ENCODE assay signal across 8 cellular contexts in genomic region chr12:11827096-11827841, GRCh38.
DNase-seq lines count a peak whose midpoint lies in the region; ATAC-seq, FAIRE-seq and TF ChIP-seq lines count a peak whose summit lies in the region.
"Had no signal": no experiment of that assay in that cellular context is flagged by ENCODE, and none has a peak within 500 bp of the region (broad histone marks: within the 10 kb centered on the region; RNA-seq: fewer than 3 reads in every experiment).

No MANE protein-coding gene starts in this region.

- 36 to 39% methylated on average over 16 of the region's 16 CpGs for WGBS in body of pancreas, 2 donors
- WGBS in small intestine, 3 donors, result 72 to 88% (median 81%) methylated on average over 16 of the region's 16 CpGs

- FAIRE-seq in small intestine (lab: Jason Lieb, UNC), result no peak

- H3K27ac Mint-ChIP-seq in HFFc6, result peak overlapping the region; percentile 71
- peak overlapping the region; percentile 71 for H3K27ac Mint-ChIP-seq in stimulated activated effector memory CD8-positive, alpha-beta T cell treated with anti-CD3 and anti-CD28 coated beads, Interleukin-12 subunit alpha, Interleukin-12 subunit beta, amount 100 ng/mL, for 72 hours
- no peak overlapping the region for H3K27ac Mint-ChIP-seq in immature natural killer cell
- H3K27ac Mint-ChIP-seq: activated naive CD4-positive, alpha-beta T cell treated with anti-CD3 and anti-CD28 coated beads, Interleukin-2, amount 10 ng/mL, durations not matched to agents 7 days and 5 days had no signal

- no peak for TF ChIP-seq POLR2A in body of pancreas (IDR thresholded peaks at IDR 0.05)

- peaks cover 18% of the 10 kb centered on the region for H3K4me1 Mint-ChIP-seq in HFFc6 (ENCODE audit: low read depth)
- H3K4me1 Mint-ChIP-seq in stimulated activated effector memory CD8-positive, alpha-beta T cell treated with anti-CD3 and anti-CD28 coated beads, Interleukin-12 subunit alpha, Interleukin-12 subunit beta, amount 100 ng/mL, for 72 hours, result peaks cover 39% of the 10 kb centered on the region
- peaks cover 6 to 14% of the 10 kb centered on the region in 2 donors for H3K4me1 Mint-ChIP-seq in immature natural killer cell

- H3K36me3 Mint-ChIP-seq in HFFc6 (ENCODE audit: low read depth) (peaks cover 2% of the 10 kb centered on the region), immature natural killer cell (peaks cover 5 to 19% (median 6%) of the 10 kb centered on the region in 3 donors)
- H3K36me3 Mint-ChIP-seq in stimulated activated effector memory CD8-positive, alpha-beta T cell treated with anti-CD3 and anti-CD28 coated beads, Interleukin-12 subunit alpha, Interleukin-12 subunit beta, amount 100 ng/mL, for 72 hours, result peaks cover 16% of the 10 kb centered on the region

- ATAC-seq in body of pancreas, result peak; percentile 62
- ATAC-seq in stimulated activated effector memory CD8-positive, alpha-beta T cell treated with anti-CD3 and anti-CD28 coated beads, Interleukin-12 subunit alpha, Interleukin-12 subunit beta, amount 100 ng/mL, for 72 hours, result no peak

- H3K9me3 Mint-ChIP-seq in HFFc6, result no peaks in the 10 kb centered on the region
- no peaks in the 10 kb centered on the region for H3K9me3 Mint-ChIP-seq in stimulated activated effector memory CD8-positive, alpha-beta T cell treated with anti-CD3 and anti-CD28 coated beads, Interleukin-12 subunit alpha, Interleukin-12 subunit beta, amount 100 ng/mL, for 72 hours
- no peaks in the 10 kb centered on the region for H3K9me3 Mint-ChIP-seq in immature natural killer cell
- H3K9me3 Mint-ChIP-seq: activated naive CD4-positive, alpha-beta T cell treated with anti-CD3 and anti-CD28 coated beads, Interleukin-2, amount 10 ng/mL, durations not matched to agents 7 days and 5 days had no signal

- no peaks in the 10 kb centered on the region for H3K27me3 ChIP-seq in body of pancreas
- no peaks in the 10 kb centered on the region for H3K27me3 ChIP-seq in layer of hippocampus (ENCODE audit: control insufficient read depth, insufficient read depth, low read length)
- H3K27me3 ChIP-seq in small intestine (ENCODE audit: control insufficient read depth in 2 of 2, insufficient read depth in 2 of 2, low read length in 2 of 2), result no peaks in the 10 kb centered on the region

- intact Hi-C loops in body of pancreas (cut with DNase I), result no loop called here

- DNase-seq in HFFc6 (peak; percentile 30), body of pancreas (peak; percentile 43 to 71 (median 58)), small intestine (no peak), NCI-H1930 (lab: John Stamatoyannopoulos, UW) (no peak), immature natural killer cell (no peak)
- DNase-seq in stimulated activated effector memory CD8-positive, alpha-beta T cell treated with anti-CD3 and anti-CD28 coated beads, Interleukin-12 subunit alpha, Interleukin-12 subunit beta, amount 100 ng/mL, for 72 hours (ENCODE audit: low spot score in 2 of 2), result no peak
- DNase-seq: activated naive CD4-positive, alpha-beta T cell treated with anti-CD3 and anti-CD28 coated beads, Interleukin-2, amount 10 ng/mL, durations not matched to agents 7 days and 5 days had no signal

- peaks cover 32% of the 10 kb centered on the region for H3K4me1 ChIP-seq in body of pancreas
- H3K4me1 ChIP-seq in small intestine (ENCODE audit: control insufficient read depth in 2 of 2, insufficient read depth in 1 of 2, low read depth in 1 of 2, low read length in 1 of 2), result peaks cover 0 to 13% of the 10 kb centered on the region in 2 donors

- H3K27ac ChIP-seq in body of pancreas (peak overlapping the region in 3 of 4 donors; percentile 29 to 68 (median 56)), layer of hippocampus (ENCODE audit: low read depth, low read length) (peak overlapping the region; percentile 12), small intestine (ENCODE audit: low read depth in 1 of 2, low read length in 1 of 2) (peak overlapping the region in 1 of 2 donors; percentile 48)

- no peak overlapping the region for H3K4me3 ChIP-seq in body of pancreas
- no peak overlapping the region for H3K4me3 ChIP-seq in small intestine (ENCODE audit: low read depth in 1 of 2, low read length in 2 of 2)

- H3K4me3 Mint-ChIP-seq in HFFc6 (peak overlapping the region; percentile 61), immature natural killer cell (no peak overlapping the region)
- no peak overlapping the region for H3K4me3 Mint-ChIP-seq in stimulated activated effector memory CD8-positive, alpha-beta T cell treated with anti-CD3 and anti-CD28 coated beads, Interleukin-12 subunit alpha, Interleukin-12 subunit beta, amount 100 ng/mL, for 72 hours
- H3K4me3 Mint-ChIP-seq: activated naive CD4-positive, alpha-beta T cell treated with anti-CD3 and anti-CD28 coated beads, Interleukin-2, amount 10 ng/mL, durations not matched to agents 7 days and 5 days had no signal

- no peak for TF ChIP-seq CTCF in HFFc6 (IDR thresholded peaks at IDR 0.05)
- no peak for TF ChIP-seq CTCF in body of pancreas (IDR thresholded peaks at IDR 0.05)

- H3K27me3 Mint-ChIP-seq in HFFc6 (ENCODE audit: insufficient read depth) (no peaks in the 10 kb centered on the region), immature natural killer cell (ENCODE audit: low read depth in 3 of 3) (peaks cover 0 to 2% (median 0%) of the 10 kb centered on the region in 3 donors)
- H3K27me3 Mint-ChIP-seq: activated naive CD4-positive, alpha-beta T cell treated with anti-CD3 and anti-CD28 coated beads, Interleukin-2, amount 10 ng/mL, durations not matched to agents 7 days and 5 days had no signal

- H3K9me3 ChIP-seq in body of pancreas (no peaks in the 10 kb centered on the region), small intestine (ENCODE audit: control insufficient read depth, low read depth) (no peaks in the 10 kb centered on the region)

- H3K36me3 ChIP-seq in body of pancreas (replicated peaks in 1 of 2; ENCODE audit: insufficient read depth in 1 of 2, low read depth in 2 of 2), result no peaks in the 10 kb centered on the region
- no peaks in the 10 kb centered on the region for H3K36me3 ChIP-seq in small intestine (ENCODE audit: control insufficient read depth in 2 of 2, insufficient read depth in 2 of 2, low read length in 2 of 2)

Comparison
In these comparisons a context has a peak if more than half of its experiments do, and no peak if none do; other contexts are left out.
1. DNase-seq: peak in HFFc6 (single experiment) and body of pancreas (4 of 4); none in stimulated activated effector memory CD8-positive, alpha-beta T cell treated with anti-CD3 and anti-CD28 coated beads, Interleukin-12 subunit alpha, Interleukin-12 subunit beta, amount 100 ng/mL, for 72 hours (0 of 2), small intestine (single experiment), NCI-H1930 (0 of 2) and immature natural killer cell (0 of 3).
2. H3K27ac Mint-ChIP-seq: peak in HFFc6 (single experiment) and stimulated activated effector memory CD8-positive, alpha-beta T cell treated with anti-CD3 and anti-CD28 coated beads, Interleukin-12 subunit alpha, Interleukin-12 subunit beta, amount 100 ng/mL, for 72 hours (single experiment); none in immature natural killer cell (0 of 6).